Comparison of ENCODE assay signal across 10 cellular contexts in the genomic region with DNA sequence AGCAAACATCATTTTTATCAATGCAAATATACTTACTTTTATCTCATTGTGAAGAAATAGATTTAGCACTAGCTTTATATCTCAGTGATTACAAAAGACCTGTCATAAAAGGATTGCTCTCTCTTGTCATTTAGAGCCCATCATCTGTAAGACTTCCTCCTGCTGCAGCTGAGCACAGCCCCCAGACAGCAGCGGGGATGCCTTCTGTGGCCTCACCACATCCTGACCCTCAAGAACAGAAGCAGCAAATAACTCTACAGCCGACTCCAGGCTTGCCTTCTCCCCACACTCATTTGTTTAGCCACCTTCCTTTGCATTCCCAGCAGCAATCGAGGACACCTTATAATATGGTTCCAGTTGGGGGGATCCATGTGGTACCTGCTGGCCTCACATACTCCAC.
DNase-seq lines count a peak whose midpoint lies in the region; ATAC-seq and TF ChIP-seq lines count a peak whose summit lies in the region.
"Had no signal": no experiment of that assay in that cellular context is flagged by ENCODE, and none has a peak within 500 bp of the region (broad histone marks: within the 10 kb centered on the region; RNA-seq: fewer than 3 reads in every experiment).

No MANE protein-coding gene starts in this region.

- peaks cover 24% of the 10 kb centered on the region for H3K36me3 ChIP-seq in upper lobe of right lung

- H3K9me3 Mint-ChIP-seq in activated T-cell treated with anti-CD3 and anti-CD28 coated beads, Interleukin-2, amount 50 U/mL, for 24 hours: no peaks in the 10 kb centered on the region
- H3K9me3 Mint-ChIP-seq in activated CD4-positive, alpha-beta memory T cell treated with anti-CD3 and anti-CD28 coated beads, Interleukin-2, amount 10 ng/mL, durations not matched to agents 7 days and 5 days: no peaks in the 10 kb centered on the region

- TF ChIP-seq CTCF in upper lobe of right lung (IDR thresholded peaks at IDR 0.05): no peak

- no peaks in the 10 kb centered on the region for H3K27me3 Mint-ChIP-seq in activated T-cell treated with anti-CD3 and anti-CD28 coated beads, Interleukin-2, amount 50 U/mL, for 24 hours
- no peaks in the 10 kb centered on the region for H3K27me3 Mint-ChIP-seq in activated CD4-positive, alpha-beta memory T cell treated with anti-CD3 and anti-CD28 coated beads, Interleukin-2, amount 10 ng/mL, durations not matched to agents 7 days and 5 days

- POLR2A ChIA-PET in activated CD4-positive, alpha-beta memory T cell treated with anti-CD3 and anti-CD28 coated beads, Interleukin-2, amount 10 ng/mL, durations not matched to agents 7 days and 5 days (lab: Charles Lee): no interaction called here

- H3K4me3 Mint-ChIP-seq in activated T-cell treated with anti-CD3 and anti-CD28 coated beads, Interleukin-2, amount 50 U/mL, for 24 hours: no peak overlapping the region
- no peak overlapping the region for H3K4me3 Mint-ChIP-seq in activated CD4-positive, alpha-beta memory T cell treated with anti-CD3 and anti-CD28 coated beads, Interleukin-2, amount 10 ng/mL, durations not matched to agents 7 days and 5 days

- ATAC-seq in HG03354 (IDR thresholded peaks at IDR 0.05; ENCODE audit: poor library complexity, severe bottlenecking, unreplicated experiment): peak; percentile 80
- ATAC-seq in GM18858 (IDR thresholded peaks at IDR 0.05; ENCODE audit: unreplicated experiment): no peak
- no peak for ATAC-seq in upper lobe of right lung

- intact Hi-C loops in upper lobe of right lung (cut with DNase I): no loop called here

- H3K36me3 Mint-ChIP-seq in activated T-cell treated with anti-CD3 and anti-CD28 coated beads, Interleukin-2, amount 50 U/mL, for 24 hours (ENCODE audit: low read depth): peaks cover 57% of the 10 kb centered on the region
- peaks cover 37% of the 10 kb centered on the region for H3K36me3 Mint-ChIP-seq in activated CD4-positive, alpha-beta memory T cell treated with anti-CD3 and anti-CD28 coated beads, Interleukin-2, amount 10 ng/mL, durations not matched to agents 7 days and 5 days (ENCODE audit: low read depth)

- H3K4me3 ChIP-seq in upper lobe of right lung: no peak overlapping the region
- H3K4me3 ChIP-seq: prostate gland had no signal

- peaks cover 31% of the 10 kb centered on the region for H3K4me1 Mint-ChIP-seq in activated T-cell treated with anti-CD3 and anti-CD28 coated beads, Interleukin-2, amount 50 U/mL, for 24 hours (ENCODE audit: low read depth)
- H3K4me1 Mint-ChIP-seq in activated CD4-positive, alpha-beta memory T cell treated with anti-CD3 and anti-CD28 coated beads, Interleukin-2, amount 10 ng/mL, durations not matched to agents 7 days and 5 days: peaks cover 31% of the 10 kb centered on the region

- H3K27me3 ChIP-seq in upper lobe of right lung: no peaks in the 10 kb centered on the region

- no peak overlapping the region for H3K27ac ChIP-seq in upper lobe of right lung
- H3K27ac ChIP-seq: prostate gland had no signal

- H3K27ac Mint-ChIP-seq in activated T-cell treated with anti-CD3 and anti-CD28 coated beads, Interleukin-2, amount 50 U/mL, for 24 hours: peak overlapping the region; percentile 46
- peak overlapping the region; percentile 33 for H3K27ac Mint-ChIP-seq in activated CD4-positive, alpha-beta memory T cell treated with anti-CD3 and anti-CD28 coated beads, Interleukin-2, amount 10 ng/mL, durations not matched to agents 7 days and 5 days

- H3K4me1 ChIP-seq in upper lobe of right lung: no peaks in the 10 kb centered on the region
- H3K4me1 ChIP-seq: prostate gland had no signal

- CTCF ChIA-PET in activated CD4-positive, alpha-beta memory T cell treated with anti-CD3 and anti-CD28 coated beads, Interleukin-2, amount 10 ng/mL, durations not matched to agents 7 days and 5 days (lab: Charles Lee): interaction anchor here (1.2 to 1.4 kb wide), 2 partner anchors 71 to 508 kb away, joined by 7 read pairs; no protein-coding TSS in a partner anchor

- DNase-seq in activated T-cell treated with anti-CD3 and anti-CD28 coated beads, Interleukin-2, amount 50 U/mL, for 24 hours: no peak
- no peak for DNase-seq in activated T-cell treated with anti-CD3 and anti-CD28 coated beads, Interleukin-2, amount 50 U/mL, for 48 hours
- DNase-seq in activated CD4-positive, alpha-beta memory T cell treated with anti-CD3 and anti-CD28 coated beads, Interleukin-2, amount 10 ng/mL, durations not matched to agents 7 days and 5 days: peak; percentile 74
- peak; percentile 9 for DNase-seq in stimulated activated CD8-positive, alpha-beta memory T cell treated with anti-CD3 and anti-CD28 coated beads, Interleukin-4, amount 100 ng/mL, for 24 hours (ENCODE audit: low read depth)
- DNase-seq in upper lobe of right lung (no peak), NCI-H2227 (lab: John Stamatoyannopoulos, UW; ENCODE audit: unreplicated experiment) (no peak)
- DNase-seq: NCI-H524 treated with DMSO at 0.1 percent for 48 hours had no signal

- H3K9me3 ChIP-seq in upper lobe of right lung: no peaks in the 10 kb centered on the region
- H3K9me3 ChIP-seq: prostate gland had no signal

Comparison
In these comparisons a context has a peak if more than half of its experiments do, and no peak if none do; other contexts are left out.
1. DNase-seq: peak in activated CD4-positive, alpha-beta memory T cell treated with anti-CD3 and anti-CD28 coated beads, Interleukin-2, amount 10 ng/mL, durations not matched to agents 7 days and 5 days (single experiment) and stimulated activated CD8-positive, alpha-beta memory T cell treated with anti-CD3 and anti-CD28 coated beads, Interleukin-4, amount 100 ng/mL, for 24 hours (single experiment); none in activated T-cell treated with anti-CD3 and anti-CD28 coated beads, Interleukin-2, amount 50 U/mL, for 24 hours (single experiment), activated T-cell treated with anti-CD3 and anti-CD28 coated beads, Interleukin-2, amount 50 U/mL, for 48 hours (0 of 2), upper lobe of right lung (single experiment) and NCI-H2227 (single experiment).